9 cellular contexts compared by ENCODE assay signal in genomic region chr14:23816371-23816770, GRCh38.
"Had no signal": no experiment of that assay in that cellular context is flagged by ENCODE, and none has a peak within 500 bp of the region (broad histone marks: within the 10 kb centered on the region; RNA-seq: fewer than 3 reads in every experiment).

No MANE protein-coding gene starts in this region.

- H3K27ac Mint-ChIP-seq: HFFc6 had no signal

- H3K36me3 ChIP-seq: HAP-1 had no signal

- H3K9me3 Mint-ChIP-seq: HFFc6 had no signal

- ATAC-seq: HCT116, K562 had no signal

- FAIRE-seq: HepG2, K562 had no signal

- H3K27ac ChIP-seq: GM23248 had no signal

- DNase-seq: GM23248, GOT3, H7, HFFc6, IMR-90 had no signal

- H3K4me1 ChIP-seq: HAP-1 had no signal

- H3K4me3 Mint-ChIP-seq: HFFc6 had no signal

- H3K9me3 ChIP-seq: HAP-1 had no signal

- H3K4me3 ChIP-seq: GM23248, HAP-1, K562 had no signal
